Comparison of ENCODE assay signal across 8 cellular contexts in genomic region chr11:62508336-62509058, GRCh38. TPM values are rescaled to one million over a fixed set of nuclear protein-coding genes. Genes with fewer than 3 reads are reported as not detected.
DNase-seq lines count a peak whose midpoint lies in the region; ATAC-seq and TF ChIP-seq lines count a peak whose summit lies in the region.

No MANE protein-coding gene starts in this region.

- H3K4me1 ChIP-seq in mucosa of descending colon (ENCODE audit: low read depth): peaks cover 35% of the 10 kb centered on the region
- H3K4me1 ChIP-seq in uterus: no peaks in the 10 kb centered on the region

- no peaks in the 10 kb centered on the region for H3K27me3 ChIP-seq in uterus

- intact Hi-C loops in mucosa of descending colon (cut with DNase I, micrococcal nuclease) (loop anchor here (5.0 kb wide), 2 partner anchors 34 to 66 kb away; no protein-coding TSS in a partner anchor), uterus (cut with DNase I; ENCODE audit: low total_unique reads) (no loop called here)

- H3K36me3 ChIP-seq in mucosa of descending colon (ENCODE audit: low read depth): no peaks in the 10 kb centered on the region
- H3K36me3 ChIP-seq in uterus: no peaks in the 10 kb centered on the region

- DNase-seq in HT1080 (ENCODE audit: low read depth): peak; percentile 41
- peak; percentile 69 for DNase-seq in SK-N-DZ (ENCODE audit: low spot score)
- peak; percentile 81 to 85 (median 83) for DNase-seq in mucosa of descending colon
- DNase-seq in uterus: peak; percentile 57 to 58
- DNase-seq in stimulated activated naive CD4-positive, alpha-beta T cell (lab: John Stamatoyannopoulos, UW): no peak

- H3K9me3 ChIP-seq in mucosa of descending colon (no peaks in the 10 kb centered on the region), uterus (no peaks in the 10 kb centered on the region)

- ATAC-seq in esophagus mucosa: peak; percentile 71
- peak; percentile 78 for ATAC-seq in mucosa of descending colon
- no peak for ATAC-seq in activated CD4-positive, CD25-positive, alpha-beta regulatory T cell treated with anti-CD3 and anti-CD28 coated beads, Interleukin-2, amount 50 U/mL, for 24 hours

- H3K27ac ChIP-seq in C4-2B (peak overlapping the region; percentile 91), uterus (peak overlapping the region; percentile 67 to 77)

- no peak; the same call in 1 of the 2 replicates for TF ChIP-seq CTCF in C4-2B (conservative IDR thresholded peaks at IDR 0.05)
- no peak for TF ChIP-seq CTCF in mucosa of descending colon (IDR thresholded peaks at IDR 0.05)
- peak; percentile 36 to 62 (median 58) for TF ChIP-seq CTCF in uterus (IDR thresholded peaks at IDR 0.05)

- no peak overlapping the region for H3K4me3 ChIP-seq in mucosa of descending colon
- no peak overlapping the region for H3K4me3 ChIP-seq in uterus

- peak; percentile 9 to 21 for TF ChIP-seq POLR2A in uterus (IDR thresholded peaks at IDR 0.05)

RNA-seq across cellular contexts. Expression of gene AHNAK, which starts 38.1 kb away (rescaled TPM):
- 184 and 193 TPM in 2 replicates for total RNA-seq in HT1080 (2014; rRNA removed; shearing (Covaris generic))
- 26.7 and 39.2 TPM in 2 replicates for polyA plus RNA-seq in HT1080 (2015; cell fraction: cytosol; rRNA removed)
- 503 and 597 TPM in 2 replicates for polyA plus RNA-seq in HT1080 (2015; cell fraction: nucleus; rRNA removed)
- 4.3 and 11.3 TPM in 2 replicates for polyA plus RNA-seq in SK-N-DZ (2014; cell fraction: cytosol; rRNA removed)
- 7.7 and 25.1 TPM in 2 replicates for polyA plus RNA-seq in SK-N-DZ (2014; cell fraction: nucleus; rRNA removed)
- 931 TPM for total RNA-seq in esophagus mucosa
- total RNA-seq in mucosa of descending colon: 1,000 to 10,000 TPM in 1 of 3 donors, 100 to 1,000 TPM in 2; 473 to 1,283 (median 535) TPM
- total RNA-seq in uterus: 1,000 to 10,000 TPM in 1 of 4 donors, 100 to 1,000 TPM in 3; 452 to 1,353 (median 779) TPM

Comparison
In these comparisons a context has a peak if more than half of its experiments do, and no peak if none do; other contexts are left out.
1. CTCF ChIP-seq: peak in uterus (4 of 4); none in C4-2B (single experiment) and mucosa of descending colon (single experiment).
2. DNase-seq: peak in HT1080 (single experiment), SK-N-DZ (single experiment), mucosa of descending colon (3 of 3) and uterus (2 of 2); none in stimulated activated naive CD4-positive, alpha-beta T cell (0 of 6).
3. ATAC-seq: peak in esophagus mucosa (single experiment) and mucosa of descending colon (single experiment); none in activated CD4-positive, CD25-positive, alpha-beta regulatory T cell treated with anti-CD3 and anti-CD28 coated beads, Interleukin-2, amount 50 U/mL, for 24 hours (0 of 2).